In genomic region chr3:10421996-10422395, GRCh38 we compare ENCODE assay signal across 22 cellular contexts.
"Had no signal": no experiment of that assay in that cellular context is flagged by ENCODE, and none has a peak within 500 bp of the region (broad histone marks: within the 10 kb centered on the region; RNA-seq: fewer than 3 reads in every experiment).

No MANE protein-coding gene starts in this region.

- H3K36me3 Mint-ChIP-seq: activated naive CD4-positive, alpha-beta T cell treated with anti-CD3 and anti-CD28 coated beads, Interleukin-2, amount 50 U/mL, for 24 hours; brain; naive thymus-derived CD4-positive, alpha-beta T cell had no signal

- H3K27me3 Mint-ChIP-seq: activated naive CD4-positive, alpha-beta T cell treated with anti-CD3 and anti-CD28 coated beads, Interleukin-2, amount 50 U/mL, for 24 hours; naive thymus-derived CD4-positive, alpha-beta T cell had no signal

- H3K4me3 ChIP-seq: left lung, lung, stomach, suprapubic skin, tibial nerve had no signal

- H3K9me3 Mint-ChIP-seq: activated naive CD4-positive, alpha-beta T cell treated with anti-CD3 and anti-CD28 coated beads, Interleukin-2, amount 50 U/mL, for 24 hours; activated T-helper 1 cell treated with anti-CD3 and anti-CD28 coated beads, Interleukin-12 subunit alpha, Interleukin-12 subunit beta, Interleukin-2, Interleukin-4 antibody, amounts not matched to agents 30 ng/mL and 10 ng/mL and 1 ng/mL, durations not matched to agents 14 hours and 24 hours and 36 hours; dendritic cell treated with granulocyte-macrophage colony-stimulating factor and Interleukin-4, amounts not matched to agents 40 ng/mL and 50 ng/mL, for 4 days; naive thymus-derived CD4-positive, alpha-beta T cell had no signal

- H3K27me3 ChIP-seq: tibial nerve had no signal

- H3K9me3 ChIP-seq: left lung, stomach, suprapubic skin, tibial nerve had no signal

- H3K4me1 ChIP-seq: left lung, stomach, suprapubic skin, tibial nerve had no signal

- ATAC-seq: activated CD8-positive, alpha-beta T cell treated with anti-CD3 and anti-CD28 coated beads, Interleukin-2, amount 10 ng/mL, durations not matched to agents 7 days and 5 days; left lung; naive thymus-derived CD4-positive, alpha-beta T cell had no signal

- H3K36me3 ChIP-seq: left lung, stomach, suprapubic skin, tibial nerve, WERI-Rb-1 had no signal

- H3K27ac ChIP-seq: left lung, stomach, suprapubic skin, tibial nerve, WERI-Rb-1 had no signal

- H3K4me3 Mint-ChIP-seq: activated CD8-positive, alpha-beta T cell treated with anti-CD3 and anti-CD28 coated beads, Interleukin-2, amount 10 ng/mL, durations not matched to agents 7 days and 5 days; activated naive CD4-positive, alpha-beta T cell treated with anti-CD3 and anti-CD28 coated beads, Interleukin-2, amount 50 U/mL, for 24 hours; activated T-helper 1 cell treated with anti-CD3 and anti-CD28 coated beads, Interleukin-12 subunit alpha, Interleukin-12 subunit beta, Interleukin-2, Interleukin-4 antibody, amounts not matched to agents 30 ng/mL and 10 ng/mL and 1 ng/mL, durations not matched to agents 14 hours and 24 hours and 36 hours; brain; dendritic cell treated with granulocyte-macrophage colony-stimulating factor and Interleukin-4, amounts not matched to agents 40 ng/mL and 50 ng/mL, for 4 days; naive thymus-derived CD4-positive, alpha-beta T cell had no signal

- DNase-seq: activated CD4-positive, alpha-beta T cell treated with anti-CD3 and anti-CD28 coated beads for 1 hour; activated CD4-positive, alpha-beta T cell treated with anti-CD3 and anti-CD28 coated beads, Interleukin-2, amount 50 U/mL, for 1 hour; activated CD8-positive, alpha-beta T cell treated with anti-CD3 and anti-CD28 coated beads, Interleukin-2, amount 10 ng/mL, durations not matched to agents 7 days and 5 days; activated gamma-delta T cell; aorta; effector CD4-positive, alpha-beta T cell; foreskin fibroblast; kidney glomerular epithelial cell; left lung; naive thymus-derived CD4-positive, alpha-beta T cell; stimulated activated CD4-positive, alpha-beta T cell treated with anti-CD3 and anti-CD28 coated beads, Interleukin-12 subunit alpha, Interleukin-12 subunit beta, amount 100 ng/mL, for 4 hours; stimulated activated CD4-positive, alpha-beta T cell treated with anti-CD3 and anti-CD28 coated beads, Interleukin-4, amount 100 ng/mL, for 4 hours; stomach; WERI-Rb-1 had no signal

- H3K4me1 Mint-ChIP-seq: brain had no signal

- H3K27ac Mint-ChIP-seq: activated CD8-positive, alpha-beta T cell treated with anti-CD3 and anti-CD28 coated beads, Interleukin-2, amount 10 ng/mL, durations not matched to agents 7 days and 5 days; activated naive CD4-positive, alpha-beta T cell treated with anti-CD3 and anti-CD28 coated beads, Interleukin-2, amount 50 U/mL, for 24 hours; activated T-helper 1 cell treated with anti-CD3 and anti-CD28 coated beads, Interleukin-12 subunit alpha, Interleukin-12 subunit beta, Interleukin-2, Interleukin-4 antibody, amounts not matched to agents 30 ng/mL and 10 ng/mL and 1 ng/mL, durations not matched to agents 14 hours and 24 hours and 36 hours; dendritic cell treated with granulocyte-macrophage colony-stimulating factor and Interleukin-4, amounts not matched to agents 40 ng/mL and 50 ng/mL, for 4 days; progenitor cell of endocrine pancreas had no signal
